Comparison of ENCODE assay signal across 9 cellular contexts in genomic region chr6:33781105-33781975, GRCh38. TPM values are rescaled to one million over a fixed set of nuclear protein-coding genes. Genes with fewer than 3 reads are reported as not detected.
A peak's percentile ranks its signal among the peaks of the same experiment; 100 is the strongest.
DNase-seq lines count a peak whose midpoint lies in the region; ATAC-seq, FAIRE-seq and TF ChIP-seq lines count a peak whose summit lies in the region.
"Had no signal": no experiment of that assay in that cellular context is flagged by ENCODE, and none has a peak within 500 bp of the region (broad histone marks: within the 10 kb centered on the region; RNA-seq: fewer than 3 reads in every experiment).

No MANE protein-coding gene starts in this region.

- H3K4me1 ChIP-seq in H1 (replicated peaks in 1 of 4; ENCODE audit: control insufficient read depth in 3 of 4, insufficient read depth in 4 of 4, low read length in 3 of 4) (peaks cover 24 to 55% (median 40%) of the 10 kb centered on the region in 4 experiments), mucosa of descending colon (ENCODE audit: low read depth) (peaks cover 12% of the 10 kb centered on the region)

- H3K79me1 ChIP-seq in H1 (ENCODE audit: low read depth, low read length), result peaks cover 8% of the 10 kb centered on the region

- H3K4me3 Mint-ChIP-seq in Calu3 (ENCODE audit: low read depth, unreplicated experiment) (peak overlapping the region; percentile 32), mesothelial cell of epicardium (no peak overlapping the region)
- H3K4me3 Mint-ChIP-seq: activated CD4-positive, alpha-beta memory T cell treated with anti-CD3 and anti-CD28 coated beads for 36 hours had no signal

- peaks cover 28 to 89% (median 48%) of the 10 kb centered on the region in 4 experiments for H3K36me3 ChIP-seq in H1 (ENCODE audit: control insufficient read depth in 2 of 4, insufficient read depth in 4 of 4, low read length in 3 of 4)
- peaks cover 36% of the 10 kb centered on the region for H3K36me3 ChIP-seq in mucosa of descending colon (ENCODE audit: low read depth)

- no peaks in the 10 kb centered on the region for H3K23me2 ChIP-seq in H1 (ENCODE audit: low read depth, low read length)

- H4K8ac ChIP-seq in H1 (ENCODE audit: extremely low read depth, insufficient read depth, low read length), result 0 out of 2 replicates have a peak overlapping the region, but pooled peaks have one; percentile 31

- peak overlapping the region; percentile 82 for H4K5ac ChIP-seq in H1 (ENCODE audit: insufficient read length, low read depth, low read length)

- no peak overlapping the region for H3K56ac ChIP-seq in H1 (replicated peaks; ENCODE audit: insufficient read length, low read depth, low read length)

- peaks cover 0 to 24% of the 10 kb centered on the region in 2 experiments; a peak in 2 of 4 replicates for H3K79me2 ChIP-seq in H1 (ENCODE audit: control insufficient read depth in 1 of 2, insufficient read depth in 2 of 2, low read length in 2 of 2)

- peak overlapping the region; percentile 99 for H2BK12ac ChIP-seq in H1 (ENCODE audit: low read depth, low read length)

- peaks cover 49% of the 10 kb centered on the region for H3K36me3 Mint-ChIP-seq in Calu3 (ENCODE audit: insufficient read depth, unreplicated experiment)
- H3K36me3 Mint-ChIP-seq in mesothelial cell of epicardium, result peaks cover 40% of the 10 kb centered on the region

- peak overlapping the region; percentile 99 for H2BK5ac ChIP-seq in H1 (ENCODE audit: low read depth, low read length)

- peak overlapping the region; percentile 48 for H3K27ac Mint-ChIP-seq in Calu3 (ENCODE audit: unreplicated experiment)
- H3K27ac Mint-ChIP-seq in mesothelial cell of epicardium, result peak overlapping the region; percentile 14
- H3K27ac Mint-ChIP-seq: activated CD4-positive, alpha-beta memory T cell treated with anti-CD3 and anti-CD28 coated beads for 36 hours had no signal

- no peaks in the 10 kb centered on the region for H3K9me3 Mint-ChIP-seq in Calu3 (ENCODE audit: low read depth, unreplicated experiment)
- H3K9me3 Mint-ChIP-seq in mesothelial cell of epicardium, result no peaks in the 10 kb centered on the region
- H3K9me3 Mint-ChIP-seq: activated CD4-positive, alpha-beta memory T cell treated with anti-CD3 and anti-CD28 coated beads for 36 hours had no signal

- FAIRE-seq in H1 (lab: Jason Lieb, UNC), result peak; percentile 36

- H4K91ac ChIP-seq in H1 (replicated peaks; ENCODE audit: insufficient read length, low read length), result peak overlapping the region; percentile 98

- POLR2A ChIA-PET in H1 (lab: Charles Lee; ENCODE audit: partially characterized antibody), result interaction anchor here (0.6 to 7.6 kb wide), 13 partner anchors 10 to 145 kb away, joined by 3 to 101 read pairs (median 3); no protein-coding TSS in a partner anchor

- H2BK20ac ChIP-seq in H1 (ENCODE audit: low read length), result peak overlapping the region; percentile 99; the same call in 1 of the 2 replicates

- H3K14ac ChIP-seq in H1 (ENCODE audit: insufficient read length), result no peak overlapping the region

- peak in 1 of 2 experiments; percentile 78; a peak in 1 of 3 replicates for TF ChIP-seq EP300 in H1 (IDR thresholded peaks at IDR 0.05; ENCODE audit: borderline replicate concordance in 1 of 2, low read depth in 2 of 2, low read length in 2 of 2)

- TF ChIP-seq RAD21 in H1 (IDR thresholded peaks at IDR 0.05 in 1 of 2, conservative IDR thresholded peaks at IDR 0.05 in 1 of 2; ENCODE audit: low read depth in 2 of 2, low read length in 2 of 2), result no peak

- no TSS peak for BruUV-seq in Calu3 (replicated peaks; lab: Mats Ljungman, UMichigan)

- peak overlapping the region; percentile 91 for H3K18ac ChIP-seq in H1 (ENCODE audit: extremely low read depth, low read length)

- CTCF ChIA-PET in Calu3 (lab: Charles Lee) (interaction anchor here (0.6 to 1.6 kb wide), 8 partner anchors 10 to 1147 kb away, joined by 3 to 4 read pairs (median 3); no protein-coding TSS in a partner anchor), H1 (lab: Charles Lee; ENCODE audit: partially characterized antibody) (interaction anchor here (0.7 to 8.7 kb wide), 16 partner anchors 12 to 694 kb away, joined by 3 to 105 read pairs (median 6); no protein-coding TSS in a partner anchor)

- TF ChIP-seq CTCF in Calu3 (IDR thresholded peaks at IDR 0.05; ENCODE audit: unreplicated experiment) (no peak), H1 (IDR thresholded peaks at IDR 0.05; ENCODE audit: control extremely low read depth in 1 of 3, insufficient read depth in 1 of 3, low read depth in 1 of 3, low read length in 3 of 3) (no peak), mesothelial cell of epicardium (IDR thresholded peaks at IDR 0.05; ENCODE audit: unreplicated experiment) (no peak), mucosa of descending colon (IDR thresholded peaks at IDR 0.05) (no peak)

- peak overlapping the region; percentile 87 for H3K4ac ChIP-seq in H1 (replicated peaks; ENCODE audit: insufficient read length, low read depth, low read length)

- peak; percentile 80 for DNase-seq in Calu3
- peak; percentile 60 for DNase-seq in NCI-H226
- peak; percentile 72 to 87 for DNase-seq in H1 (ENCODE audit: low read depth in 1 of 2, low spot score in 2 of 2)
- DNase-seq in mesothelial cell of epicardium (ENCODE audit: low spot score in 2 of 2, unreplicated experiment in 2 of 2), result no peak
- no peak for DNase-seq in SKM-1 treated with dmso at 0.1 percent for 144 hours (lab: John Stamatoyannopoulos, UW; ENCODE audit: unreplicated experiment)
- no peak for DNase-seq in SK-N-DZ (ENCODE audit: low spot score)
- no peak for DNase-seq in mucosa of descending colon
- DNase-seq: activated CD4-positive, alpha-beta memory T cell treated with anti-CD3 and anti-CD28 coated beads for 36 hours had no signal

- H3K27ac ChIP-seq in H1 (ENCODE audit: low read depth, low read length), result peak overlapping the region; percentile 75

- H3K4me2 ChIP-seq in H1 (ENCODE audit: insufficient read depth in 1 of 2, low read depth in 2 of 2, low read length in 2 of 2), result peak overlapping the region; percentile 49 to 51

- peak overlapping the region in 3 of 4 experiments; percentile 3 to 23 (median 4); a peak in 1 of 7 replicates for H3K9ac ChIP-seq in H1 (replicated peaks in 1 of 4; ENCODE audit: extremely low read depth in 1 of 4, low read depth in 3 of 4, low read length in 3 of 4)

- no peaks in the 10 kb centered on the region for H4K20me1 ChIP-seq in H1 (replicated peaks in 1 of 2; ENCODE audit: control insufficient read depth in 1 of 2, insufficient read depth in 2 of 2, low read length in 2 of 2)

- H2AFZ ChIP-seq in H1 (ENCODE audit: low read length), result no peak overlapping the region

- H3K23ac ChIP-seq in H1 (ENCODE audit: insufficient read length), result no peak overlapping the region

- no peak overlapping the region for H2BK15ac ChIP-seq in H1 (ENCODE audit: low read length)

- 0 out of 8 replicates have a peak overlapping the region, but pooled peaks of 1 of the 4 experiments have one; percentile 6 for H3K4me3 ChIP-seq in H1 (ENCODE audit: extremely low read depth in 1 of 4, insufficient read depth in 2 of 4, low read depth in 3 of 4, low read length in 4 of 4)
- no peak overlapping the region for H3K4me3 ChIP-seq in mucosa of descending colon

- H3K27me3 Mint-ChIP-seq in Calu3 (ENCODE audit: unreplicated experiment), result no peaks in the 10 kb centered on the region
- H3K27me3 Mint-ChIP-seq in mesothelial cell of epicardium (ENCODE audit: low read depth), result no peaks in the 10 kb centered on the region
- H3K27me3 Mint-ChIP-seq: activated CD4-positive, alpha-beta memory T cell treated with anti-CD3 and anti-CD28 coated beads for 36 hours had no signal

- ATAC-seq in GM21529 (IDR thresholded peaks at IDR 0.05; ENCODE audit: unreplicated experiment) (no peak), mucosa of descending colon (no peak)

- peak overlapping the region; percentile 82 for H2BK120ac ChIP-seq in H1 (replicated peaks; ENCODE audit: low read depth, low read length)

- intact Hi-C loops in Calu3 (cut with micrococcal nuclease; ENCODE audit: unreplicated experiment) (no loop called here), mucosa of descending colon (cut with DNase I, micrococcal nuclease) (no loop called here)

- WGBS in H1 (ENCODE audit: extremely low coverage in 1 of 2, insufficient coverage in 1 of 2, insufficient read length in 1 of 2, insufficient replicate concordance in 2 of 2, low coverage in 1 of 2, low lambda C conversion rate in 2 of 2, missing lambda C conversion rate in 1 of 2), 2 experiments, result 38% methylated on average over 16 of the region's 16 CpGs; no CpG with 5 or more reads in 1 of the 2 experiments

- peak in 1 of 2 experiments; percentile 60; a peak in 1 of 3 replicates for TF ChIP-seq POLR2A in H1 (IDR thresholded peaks at IDR 0.05; ENCODE audit: control extremely low read depth in 1 of 2, low read depth in 2 of 2, low read length in 2 of 2)

- H2AK5ac ChIP-seq in H1 (ENCODE audit: low read depth, low read length), result peak overlapping the region; percentile 99

- H3K9me3 ChIP-seq in H1 (ENCODE audit: insufficient read depth in 2 of 2, low read depth in 1 of 2, low read length in 1 of 2) (no peaks in the 10 kb centered on the region), mucosa of descending colon (no peaks in the 10 kb centered on the region)

- H3K4me1 Mint-ChIP-seq in Calu3 (ENCODE audit: low read depth, unreplicated experiment) (peaks cover 27% of the 10 kb centered on the region), mesothelial cell of epicardium (peaks cover 28% of the 10 kb centered on the region)

- no peaks in the 10 kb centered on the region for H3K27me3 ChIP-seq in H1 (replicated peaks in 1 of 4; ENCODE audit: control insufficient read depth in 3 of 4, extremely low read depth in 1 of 4, insufficient read depth in 3 of 4, low read length in 3 of 4)

RNA-seq across cellular contexts. Expression of gene LEMD2, which starts 7.6 kb away (rescaled TPM):
- total RNA-seq in Calu3 (2022) (117 and 126 TPM in 2 replicates), mesothelial cell of epicardium (80.6 to 85.3 TPM (median 82.2 TPM) in 3 replicates), mucosa of descending colon (10 to 100 TPM; 57.2 to 73.6 (median 59.6) TPM)
- total RNA-seq in H1 (2021; fragmentation: NEBNext Ultra II Directional; extraction: Animal tissue kit (Norgen Biotek cat#: 25700)), result 54.1 and 57.3 TPM in 2 replicates
- 32.7 and 54.9 TPM in 2 replicates for polyA plus RNA-seq in H1 (2011; rRNA removed)
- 58.9 TPM for polyA plus RNA-seq in H1 (2011; cell fraction: cytosol; rRNA removed)
- 127 TPM for polyA plus RNA-seq in H1 (2011; cell fraction: nucleus; rRNA removed)
- 58.7 to 71.6 TPM (median 62.9 TPM) in 4 replicates for polyA plus RNA-seq in H1 (2012, experiment 1 of 2)
- 48.3 TPM for polyA plus RNA-seq in H1 (2012, experiment 2 of 2)
- polyA plus RNA-seq in H1 (2013, experiment 1 of 2), result 44.0 TPM
- polyA plus RNA-seq in H1 (2013, experiment 2 of 2), result 48.2 TPM
- polyA minus RNA-seq in H1 (2011; rRNA and poly(A)+ RNA removed), result 47.6 and 60.5 TPM in 2 replicates
- 36.8 TPM for polyA minus RNA-seq in H1 (2011; cell fraction: cytosol; rRNA and poly(A)+ RNA removed)
- 82.4 TPM for polyA minus RNA-seq in H1 (2011; cell fraction: nucleus; rRNA and poly(A)+ RNA removed)
- 48.5 and 52.3 TPM in 2 replicates for polyA plus RNA-seq in SK-N-DZ (2014; cell fraction: cytosol; rRNA removed)
- polyA plus RNA-seq in SK-N-DZ (2014; cell fraction: nucleus; rRNA removed), result 107 and 111 TPM in 2 replicates

RNA-seq across cellular contexts. Expression of gene MLN, which starts 22.5 kb away (rescaled TPM):
- total RNA-seq in Calu3 (2022), result not detected in 2 replicates
- not detected in 2 replicates for total RNA-seq in H1 (2021; fragmentation: NEBNext Ultra II Directional; extraction: Animal tissue kit (Norgen Biotek cat#: 25700))
- polyA plus RNA-seq in H1 (2011; rRNA removed), result 0.31 TPM in 1 of 2 replicates, not detected in the other
- not detected for polyA plus RNA-seq in H1 (2011; cell fraction: cytosol; rRNA removed)
- polyA plus RNA-seq in H1 (2011; cell fraction: nucleus; rRNA removed), result not detected
- not detected in 4 replicates for polyA plus RNA-seq in H1 (2012, experiment 1 of 2)
- polyA plus RNA-seq in H1 (2012, experiment 2 of 2), result not detected
- polyA plus RNA-seq in H1 (2013, experiment 1 of 2), result not detected
- polyA plus RNA-seq in H1 (2013, experiment 2 of 2), result not detected
- polyA minus RNA-seq in H1 (2011; rRNA and poly(A)+ RNA removed), result not detected in 2 replicates
- polyA minus RNA-seq in H1 (2011; cell fraction: cytosol; rRNA and poly(A)+ RNA removed), result not detected
- not detected for polyA minus RNA-seq in H1 (2011; cell fraction: nucleus; rRNA and poly(A)+ RNA removed)
- not detected in 3 replicates for total RNA-seq in mesothelial cell of epicardium
- not detected in 2 replicates for polyA plus RNA-seq in SK-N-DZ (2014; cell fraction: cytosol; rRNA removed)
- polyA plus RNA-seq in SK-N-DZ (2014; cell fraction: nucleus; rRNA removed), result not detected in 2 replicates
- not detected for total RNA-seq in mucosa of descending colon
- total RNA-seq: activated CD4-positive, alpha-beta memory T cell treated with anti-CD3 and anti-CD28 coated beads for 36 hours had no signal

RNA-seq across cellular contexts. Expression of gene IP6K3, which starts 34.6 kb away (rescaled TPM):
- total RNA-seq in Calu3 (2022) (not detected in 2 replicates), mesothelial cell of epicardium (0.11 to 0.16 TPM in 2 of 3 replicates, not detected in the other), mucosa of descending colon (1 to 10 TPM in 1 of 3 donors, under 1 TPM in 2; 0.67 to 6.8 (median 0.96) TPM)
- total RNA-seq in H1 (2021; fragmentation: NEBNext Ultra II Directional; extraction: Animal tissue kit (Norgen Biotek cat#: 25700)), result 0.22 and 0.23 TPM in 2 replicates
- 0.73 and 0.93 TPM in 2 replicates for polyA plus RNA-seq in H1 (2011; rRNA removed)
- 0.72 TPM for polyA plus RNA-seq in H1 (2011; cell fraction: cytosol; rRNA removed)
- 0.80 TPM for polyA plus RNA-seq in H1 (2011; cell fraction: nucleus; rRNA removed)
- polyA plus RNA-seq in H1 (2012, experiment 1 of 2), result 0.25 to 0.81 TPM (median 0.46 TPM) in 4 replicates
- polyA plus RNA-seq in H1 (2012, experiment 2 of 2), result 0.26 TPM
- 0.14 TPM for polyA plus RNA-seq in H1 (2013, experiment 1 of 2)
- polyA plus RNA-seq in H1 (2013, experiment 2 of 2), result 0.13 TPM
- 0.66 and 0.69 TPM in 2 replicates for polyA minus RNA-seq in H1 (2011; rRNA and poly(A)+ RNA removed)
- polyA minus RNA-seq in H1 (2011; cell fraction: cytosol; rRNA and poly(A)+ RNA removed), result not detected
- polyA minus RNA-seq in H1 (2011; cell fraction: nucleus; rRNA and poly(A)+ RNA removed), result 1.00 TPM
- not detected in 2 replicates for polyA plus RNA-seq in SK-N-DZ (2014; cell fraction: cytosol; rRNA removed)
- polyA plus RNA-seq in SK-N-DZ (2014; cell fraction: nucleus; rRNA removed), result not detected in 2 replicates
- total RNA-seq: activated CD4-positive, alpha-beta memory T cell treated with anti-CD3 and anti-CD28 coated beads for 36 hours had no signal

Comparison
In these comparisons a context has a peak if more than half of its experiments do, and no peak if none do; other contexts are left out.
1. DNase-seq: peak in Calu3 (single experiment), NCI-H226 (single experiment) and H1 (2 of 2); none in mesothelial cell of epicardium (0 of 2), SKM-1 treated with dmso at 0.1 percent for 144 hours (single experiment), SK-N-DZ (single experiment) and mucosa of descending colon (0 of 3).